10 cellular contexts compared by ENCODE assay signal in genomic region chr18:55252053-55252675, GRCh38.
DNase-seq lines count a peak whose midpoint lies in the region; ATAC-seq and TF ChIP-seq lines count a peak whose summit lies in the region.
"Had no signal": no experiment of that assay in that cellular context is flagged by ENCODE, and none has a peak within 500 bp of the region (broad histone marks: within the 10 kb centered on the region; RNA-seq: fewer than 3 reads in every experiment).

No MANE protein-coding gene starts in this region.

- H3K27me3 Mint-ChIP-seq in Calu3 (ENCODE audit: unreplicated experiment), result no peaks in the 10 kb centered on the region
- no peaks in the 10 kb centered on the region for H3K27me3 Mint-ChIP-seq in progenitor cell of endocrine pancreas

- no peak overlapping the region for H3K9ac ChIP-seq in SK-N-MC (ENCODE audit: insufficient read length)

- no peaks in the 10 kb centered on the region for H3K36me3 Mint-ChIP-seq in Calu3 (ENCODE audit: insufficient read depth, unreplicated experiment)
- H3K36me3 Mint-ChIP-seq in progenitor cell of endocrine pancreas (ENCODE audit: insufficient read depth), result peaks cover 25% of the 10 kb centered on the region

- peaks cover 30% of the 10 kb centered on the region for H3K36me3 ChIP-seq in SK-N-MC (ENCODE audit: insufficient read depth, low read length)

- TF ChIP-seq CTCF in Calu3 (IDR thresholded peaks at IDR 0.05; ENCODE audit: unreplicated experiment) (no peak), fibroblast of mammary gland (conservative IDR thresholded peaks at IDR 0.05; ENCODE audit: control insufficient read depth, insufficient read depth, low read depth, low read length) (no peak), progenitor cell of endocrine pancreas (IDR thresholded peaks at IDR 0.05; ENCODE audit: unreplicated experiment) (no peak)

- CTCF ChIA-PET in Calu3 (lab: Charles Lee), result interaction anchor here (0.6 to 0.7 kb wide), 3 partner anchors 12 to 981 kb away, joined by 3 to 8 read pairs (median 4); no protein-coding TSS in a partner anchor

- H3K4me3 ChIP-seq in SK-N-MC, result peak overlapping the region; percentile 67
- no peak overlapping the region for H3K4me3 ChIP-seq in fibroblast of mammary gland (ENCODE audit: control insufficient read depth, low read depth, low read length)

- intact Hi-C loops in Calu3 (cut with micrococcal nuclease; ENCODE audit: unreplicated experiment), result no loop called here

- H3K27ac Mint-ChIP-seq in Calu3 (ENCODE audit: unreplicated experiment) (peak overlapping the region; percentile 39), progenitor cell of endocrine pancreas (peak overlapping the region; percentile 10)

- DNase-seq in Calu3, result no peak
- no peak for DNase-seq in SK-N-MC (ENCODE audit: low read depth, low spot score)
- peak; percentile 24 for DNase-seq in fibroblast of mammary gland (ENCODE audit: low read depth)
- no peak for DNase-seq in progenitor cell of endocrine pancreas (ENCODE audit: low spot score, unreplicated experiment)
- DNase-seq in pons (ENCODE audit: low spot score), result no peak
- no peak for DNase-seq in DMS153 treated with DMSO at 0.1 percent for 48 hours (lab: John Stamatoyannopoulos, UW; ENCODE audit: unreplicated experiment)
- no peak for DNase-seq in NCI-H510A treated with DMSO at 0.1 percent for 48 hours (lab: John Stamatoyannopoulos, UW)
- DNase-seq: activated CD8-positive, alpha-beta memory T cell treated with anti-CD3 and anti-CD28 coated beads for 24 hours; amygdala had no signal

- peak overlapping the region; percentile 85 for H3K27ac ChIP-seq in SK-N-MC

- H3K4me1 Mint-ChIP-seq in Calu3 (ENCODE audit: low read depth, unreplicated experiment) (peaks cover 41% of the 10 kb centered on the region), progenitor cell of endocrine pancreas (ENCODE audit: low read depth) (peaks cover 12% of the 10 kb centered on the region)

- no TSS peak for BruUV-seq in Calu3 (replicated peaks; lab: Mats Ljungman, UMichigan)

- H3K9me3 ChIP-seq in SK-N-MC (ENCODE audit: low read depth, low read length), result no peaks in the 10 kb centered on the region

- H3K9me3 Mint-ChIP-seq in Calu3 (ENCODE audit: low read depth, unreplicated experiment) (no peaks in the 10 kb centered on the region), progenitor cell of endocrine pancreas (ENCODE audit: low read depth) (peaks cover 3% of the 10 kb centered on the region)

- H3K4me3 Mint-ChIP-seq in Calu3 (ENCODE audit: low read depth, unreplicated experiment), result peak overlapping the region; percentile 56
- no peak overlapping the region for H3K4me3 Mint-ChIP-seq in progenitor cell of endocrine pancreas (ENCODE audit: low read depth)

- ATAC-seq in HG02870 (IDR thresholded peaks at IDR 0.05; ENCODE audit: unreplicated experiment), result no peak
